Comparison of ENCODE assay signal across 8 cellular contexts in the genomic region with DNA sequence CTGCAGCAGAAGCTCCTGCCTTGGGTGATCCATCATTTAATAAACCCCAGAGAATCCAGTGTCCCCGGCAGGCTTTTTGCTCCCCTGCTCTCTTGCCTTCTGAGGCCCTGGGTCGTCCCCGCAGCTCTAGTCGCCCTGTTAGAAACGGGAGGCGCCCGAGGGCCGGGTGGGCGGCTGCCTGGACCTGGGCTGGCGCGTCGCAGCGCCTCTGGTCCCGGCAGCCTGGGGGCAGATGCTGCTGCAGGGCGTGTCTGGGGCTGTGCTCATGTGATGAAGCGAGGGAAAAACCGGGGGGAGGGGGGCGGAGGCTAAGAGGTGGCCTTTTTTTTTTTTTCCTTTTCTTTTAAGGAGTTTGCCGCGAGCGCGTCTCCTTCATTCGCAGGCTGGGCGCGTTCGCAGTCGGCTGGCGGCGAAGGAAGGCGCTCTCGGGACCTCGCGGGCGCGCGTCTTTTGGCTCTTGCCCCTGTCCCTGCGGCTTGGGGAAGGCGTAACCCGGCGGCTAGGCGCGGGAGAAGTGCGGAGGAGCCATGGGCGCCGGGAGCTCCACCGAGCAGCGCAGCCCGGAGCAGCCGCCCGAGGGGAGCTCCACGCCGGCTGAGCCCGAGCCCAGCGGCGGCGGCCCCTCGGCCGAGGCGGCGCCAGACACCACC. TPM values are rescaled to one million over a fixed set of nuclear protein-coding genes. Genes with fewer than 3 reads are reported as not detected.
DNase-seq lines count a peak whose midpoint lies in the region; ATAC-seq, FAIRE-seq and TF ChIP-seq lines count a peak whose summit lies in the region.

No MANE protein-coding gene starts in this region.

- H3K4me3 ChIP-seq in neural cell (ENCODE audit: low read length) (peak overlapping the region; percentile 82), transverse colon (peak overlapping the region; percentile 58 to 91 (median 72))

- H3K27ac Mint-ChIP-seq in activated naive CD4-positive, alpha-beta T cell treated with anti-CD3 and anti-CD28 coated beads for 36 hours: no peak overlapping the region

- no peaks in the 10 kb centered on the region for H3K9me2 ChIP-seq in neural cell (ENCODE audit: insufficient read depth, low read length)

- in situ Hi-C loops in GM13976 (cut with MboI; ENCODE audit: low sequenced_read_pairs, unreplicated experiment): no loop called here
- in situ Hi-C loops in transverse colon (cut with MboI; ENCODE audit: low pct_ligation_motif_present in 1 of 4, low pct_unique_long_range_greater_than_20kb in 1 of 4, low sequenced_read_pairs in 3 of 4): no loop called here

- peak overlapping the region; percentile 83 for H3K4me3 Mint-ChIP-seq in activated naive CD4-positive, alpha-beta T cell treated with anti-CD3 and anti-CD28 coated beads for 36 hours

- peaks cover 8% of the 10 kb centered on the region for H3F3A ChIP-seq in neural cell (ENCODE audit: insufficient read depth, low read length, poor library complexity, severe bottlenecking)

- peak; percentile 74 for TF ChIP-seq POLR2A in transverse colon (IDR thresholded peaks at IDR 0.05)

- H3K9ac ChIP-seq in neural cell (ENCODE audit: low read length): peak overlapping the region; percentile 94

- CTCF ChIA-PET in activated naive CD4-positive, alpha-beta T cell treated with anti-CD3 and anti-CD28 coated beads for 36 hours (lab: Charles Lee): interaction anchor here (1.7 kb wide), 1 partner anchor 84 kb away, joined by 5 read pairs; no protein-coding TSS in a partner anchor

- H3K27me3 Mint-ChIP-seq in activated naive CD4-positive, alpha-beta T cell treated with anti-CD3 and anti-CD28 coated beads for 36 hours (ENCODE audit: low read depth): peaks cover 60% of the 10 kb centered on the region

- H3K9me3 ChIP-seq in neural cell (ENCODE audit: low read length): no peaks in the 10 kb centered on the region
- H3K9me3 ChIP-seq in transverse colon: no peaks in the 10 kb centered on the region

- peaks cover 0 to 8% (median 3%) of the 10 kb centered on the region in 4 donors for H3K4me1 ChIP-seq in transverse colon

- peaks cover 34% of the 10 kb centered on the region for H3K79me2 ChIP-seq in neural cell (replicated peaks; ENCODE audit: insufficient read depth, low read length)

- TF ChIP-seq RAD21 in neural cell (conservative IDR thresholded peaks at IDR 0.05): no peak

- intact Hi-C loops in activated naive CD4-positive, alpha-beta T cell treated with anti-CD3 and anti-CD28 coated beads for 36 hours (cut with micrococcal nuclease): loop anchor here (1.0 to 2.0 kb wide), 2 partner anchors 45 to 84 kb away; no protein-coding TSS in a partner anchor
- intact Hi-C loops in transverse colon (cut with DNase I; ENCODE audit: low total_unique reads): loop anchor here (2.0 to 10.0 kb wide), 4 partner anchors 55 to 225 kb away; no protein-coding TSS in a partner anchor

- H3K9me3 Mint-ChIP-seq in activated naive CD4-positive, alpha-beta T cell treated with anti-CD3 and anti-CD28 coated beads for 36 hours: no peaks in the 10 kb centered on the region

- H3K27me3 ChIP-seq in neural cell (ENCODE audit: insufficient read depth, low read depth, low read length): no peaks in the 10 kb centered on the region
- H3K27me3 ChIP-seq in transverse colon: peaks cover 53% of the 10 kb centered on the region

- ATAC-seq in GM21717 (IDR thresholded peaks at IDR 0.05; ENCODE audit: unreplicated experiment) (no peak), HG02852 (IDR thresholded peaks at IDR 0.05; ENCODE audit: unreplicated experiment) (no peak)

- peak overlapping the region; percentile 48 for H3K4me2 ChIP-seq in neural cell (ENCODE audit: low read length)

- no peak for FAIRE-seq in frontal cortex (lab: Jason Lieb, UNC)

- peaks cover 2% of the 10 kb centered on the region for H3K36me3 Mint-ChIP-seq in activated naive CD4-positive, alpha-beta T cell treated with anti-CD3 and anti-CD28 coated beads for 36 hours (ENCODE audit: low read depth)

- DNase-seq in GM13976 (ENCODE audit: low spot score) (peak; percentile 72), NCI-H1694 treated with DMSO at 0.1 percent for 48 hours (lab: John Stamatoyannopoulos, UW) (peak; percentile 65), frontal cortex (ENCODE audit: low spot score in 2 of 2) (peak; percentile 40 to 78), transverse colon (peak; percentile 72)
- DNase-seq in activated naive CD4-positive, alpha-beta T cell treated with anti-CD3 and anti-CD28 coated beads for 36 hours: peak; percentile 71

- TF ChIP-seq EP300 in neural cell (conservative IDR thresholded peaks at IDR 0.05; ENCODE audit: poor library complexity, severe bottlenecking): no peak
- TF ChIP-seq EP300 in transverse colon (IDR thresholded peaks at IDR 0.05; ENCODE audit: low read depth): no peak

- peak overlapping the region; percentile 81 for H3K27ac ChIP-seq in neural cell (ENCODE audit: low read length)
- H3K27ac ChIP-seq in transverse colon: peak overlapping the region; percentile 85 to 97 (median 93)

- H4K20me1 ChIP-seq in neural cell (ENCODE audit: insufficient read depth): no peaks in the 10 kb centered on the region

- H3K36me3 ChIP-seq in neural cell (ENCODE audit: insufficient read depth, low read length): no peaks in the 10 kb centered on the region
- no peaks in the 10 kb centered on the region for H3K36me3 ChIP-seq in transverse colon

- peak overlapping the region; percentile 62 for H2AFZ ChIP-seq in neural cell (ENCODE audit: low read depth, low read length)

- TF ChIP-seq CTCF in GM13976 (IDR thresholded peaks at IDR 0.05; ENCODE audit: borderline replicate concordance, control extremely low read depth, extremely low read depth, insufficient read depth, missing control alignments) (no peak), neural cell (IDR thresholded peaks at IDR 0.05; ENCODE audit: poor library complexity, severe bottlenecking) (peak; percentile 26), transverse colon (IDR thresholded peaks at IDR 0.05) (no peak)

- peaks cover 8% of the 10 kb centered on the region for H3K4me1 Mint-ChIP-seq in activated naive CD4-positive, alpha-beta T cell treated with anti-CD3 and anti-CD28 coated beads for 36 hours (ENCODE audit: low read depth)

- WGBS in transverse colon (ENCODE audit: low coverage in 1 of 2), 2 donors: 2% methylated on average over 46 of the region's 60 CpGs; no CpG with 5 or more reads in 1 of the 2 donors

TF ChIP-seq in neural cell, 6 proteins besides CTCF, POLR2A, EP300 and RAD21:
- TF ChIP-seq REST (IDR thresholded peaks at IDR 0.05; ENCODE audit: borderline replicate concordance) (peak; percentile 69), EZH2 (IDR thresholded peaks at IDR 0.05; ENCODE audit: borderline replicate concordance, insufficient read depth, low read length, poor library complexity, severe bottlenecking) (no peak), POLR2AphosphoS5 (IDR thresholded peaks at IDR 0.05) (peak; percentile 69), TAF1 (IDR thresholded peaks at IDR 0.05; ENCODE audit: low read depth) (peak; percentile 64)

RNA-seq across cellular contexts. Expression of gene AKAP12, which starts 0.4 kb away (rescaled TPM):
- total RNA-seq in activated naive CD4-positive, alpha-beta T cell treated with anti-CD3 and anti-CD28 coated beads for 36 hours: under 1 TPM; 0.62 to 0.77 TPM
- total RNA-seq in frontal cortex (40.4 TPM), transverse colon (10 to 100 TPM; 25.7 to 61.7 (median 53.1) TPM)
- 20.1 and 21.5 TPM in 2 replicates for polyA plus RNA-seq in neural cell
- polyA minus RNA-seq in neural cell: 66.5 and 75.4 TPM in 2 replicates

Comparison
In these comparisons a context has a peak if more than half of its experiments do, and no peak if none do; other contexts are left out.
1. RNA of gene AKAP12, which starts 0.4 kb away (total RNA-seq): 25.7 to 61.7 TPM in transverse colon and 40.4 TPM in frontal cortex (single experiment); 0.62 to 0.77 TPM in activated naive CD4-positive, alpha-beta T cell treated with anti-CD3 and anti-CD28 coated beads for 36 hours; every median in the first group is over 10 times any median in the second.
2. Peak in every context shown above with its lines, with median percentiles within 50 percentile points of each other: DNase-seq.